In the genomic region with DNA sequence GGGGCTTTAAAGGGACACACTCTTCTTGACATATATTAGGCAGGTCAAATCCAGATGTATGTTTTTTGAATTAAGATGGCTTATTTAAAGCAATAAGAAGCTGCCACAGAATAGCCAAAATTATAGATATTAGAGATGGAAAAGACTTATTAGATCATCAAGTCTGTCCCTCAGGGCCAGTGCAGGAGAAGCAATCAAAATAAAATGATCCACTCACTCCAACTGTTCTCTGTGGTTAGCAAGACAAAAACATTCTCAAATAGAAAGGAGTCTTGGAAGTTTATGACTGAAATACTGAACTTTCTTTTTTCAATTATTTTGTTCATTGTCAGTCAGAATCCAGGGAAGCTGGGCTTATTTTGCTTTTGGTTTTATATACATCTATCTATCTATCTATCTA, we compare ENCODE assay signal across 17 cellular contexts.
"Had no signal": no experiment of that assay in that cellular context is flagged by ENCODE, and none has a peak within 500 bp of the region (broad histone marks: within the 10 kb centered on the region; RNA-seq: fewer than 3 reads in every experiment).

No MANE protein-coding gene starts in this region.

- H3K9ac ChIP-seq: parathyroid adenoma had no signal

- H3K9me3 ChIP-seq: colonic mucosa, prostate gland, sigmoid colon, suprapubic skin, thyroid gland, upper lobe of left lung, uterus had no signal

- DNase-seq: colonic mucosa; dorsolateral prefrontal cortex; effector CD8-positive, alpha-beta T cell; foreskin fibroblast; immature natural killer cell; naive thymus-derived CD8-positive, alpha-beta T cell; sigmoid colon; stimulated activated CD4-positive, alpha-beta T cell treated with anti-CD3 and anti-CD28 coated beads, Interleukin-2, amount 100 ng/mL, for 48 hours; stimulated activated naive CD4-positive, alpha-beta T cell treated with Interleukin-2 at 50 U/mL for 16 hours; thyroid gland; upper lobe of left lung; uterus had no signal

- H3K4me3 ChIP-seq: colonic mucosa, dorsolateral prefrontal cortex, prostate gland, sigmoid colon, smooth muscle cell, suprapubic skin, thyroid gland, upper lobe of left lung, uterus had no signal

- H3K27me3 ChIP-seq: colonic mucosa, dorsolateral prefrontal cortex, sigmoid colon, suprapubic skin, thyroid gland, upper lobe of left lung, uterus had no signal

- H3K27ac ChIP-seq: colonic mucosa, dorsolateral prefrontal cortex, parathyroid adenoma, prostate gland, sigmoid colon, suprapubic skin, thyroid gland, upper lobe of left lung, uterus had no signal

- H2AFZ ChIP-seq: parathyroid adenoma had no signal

- H3K36me3 ChIP-seq: colonic mucosa, prostate gland, sigmoid colon, suprapubic skin, thyroid gland, upper lobe of left lung, uterus had no signal

- H3K79me2 ChIP-seq: parathyroid adenoma had no signal

- H3K4me2 ChIP-seq: smooth muscle cell had no signal

- H3K4me1 ChIP-seq: colonic mucosa, parathyroid adenoma, prostate gland, sigmoid colon, suprapubic skin, upper lobe of left lung, uterus had no signal

- ATAC-seq: esophagus mucosa; naive thymus-derived CD8-positive, alpha-beta T cell had no signal
